In genomic region chr12:57721846-57722608, GRCh38 we compare ENCODE assay signal across 7 cellular contexts. TPM values are rescaled to one million over a fixed set of nuclear protein-coding genes. Genes with fewer than 3 reads are reported as not detected.
A peak's percentile ranks its signal among the peaks of the same experiment; 100 is the strongest.
DNase-seq lines count a peak whose midpoint lies in the region; ATAC-seq and TF ChIP-seq lines count a peak whose summit lies in the region.
"Not testable (repeated sequence)": the region's sequence is repeated elsewhere in the genome, so short reads cannot be mapped to it uniquely, and the experiment has no call there.

No MANE protein-coding gene starts in this region.

- H3K4me1 ChIP-seq in right atrium auricular region: peaks cover 0 to 15% of the 10 kb centered on the region in 2 donors

- H3K4me3 Mint-ChIP-seq in CD4-positive, alpha-beta T cell; activated CD4-positive, alpha-beta T cell treated with anti-CD3 and anti-CD28 coated beads, Interleukin-2, amount 10 ng/mL, durations not matched to agents 24 days and 14 days: not testable (repeated sequence)

- H3K4me1 Mint-ChIP-seq in CD4-positive, alpha-beta T cell (ENCODE audit: low read depth): peaks cover 27% of the 10 kb centered on the region
- not testable (repeated sequence) for H3K4me1 Mint-ChIP-seq in activated CD4-positive, alpha-beta T cell treated with anti-CD3 and anti-CD28 coated beads, Interleukin-2, amount 10 ng/mL, durations not matched to agents 24 days and 14 days

- not testable (repeated sequence) for H3K27me3 Mint-ChIP-seq in CD4-positive, alpha-beta T cell; activated CD4-positive, alpha-beta T cell treated with anti-CD3 and anti-CD28 coated beads, Interleukin-2, amount 10 ng/mL, durations not matched to agents 24 days and 14 days

- TF ChIP-seq CTCF in CD4-positive, alpha-beta T cell (IDR thresholded peaks at IDR 0.05); GM20000 (IDR thresholded peaks at IDR 0.05; ENCODE audit: extremely low read depth, missing control alignments); right atrium auricular region (IDR thresholded peaks at IDR 0.05): not testable (repeated sequence)

- H3K27me3 ChIP-seq in CD4-positive, alpha-beta T cell (ENCODE audit: control insufficient read depth, insufficient read depth, low read length); right atrium auricular region: not testable (repeated sequence)

- peaks cover 68% of the 10 kb centered on the region for H3K36me3 Mint-ChIP-seq in CD4-positive, alpha-beta T cell (ENCODE audit: low read depth)
- H3K36me3 Mint-ChIP-seq in activated CD4-positive, alpha-beta T cell treated with anti-CD3 and anti-CD28 coated beads, Interleukin-2, amount 10 ng/mL, durations not matched to agents 24 days and 14 days (ENCODE audit: low read depth): peaks cover 43% of the 10 kb centered on the region
- peaks cover 6 to 14% of the 10 kb centered on the region in 2 donors for H3K36me3 Mint-ChIP-seq in activated naive CD4-positive, alpha-beta T cell treated with anti-CD3 and anti-CD28 coated beads, Interleukin-2, amount 50 U/mL, for 72 hours

- not testable (repeated sequence) for H3K9me3 Mint-ChIP-seq in CD4-positive, alpha-beta T cell; activated CD4-positive, alpha-beta T cell treated with anti-CD3 and anti-CD28 coated beads, Interleukin-2, amount 10 ng/mL, durations not matched to agents 24 days and 14 days; activated naive CD4-positive, alpha-beta T cell treated with anti-CD3 and anti-CD28 coated beads, Interleukin-2, amount 50 U/mL, for 72 hours

- H3K27ac ChIP-seq in CD4-positive, alpha-beta T cell (ENCODE audit: low read depth, low read length): peak overlapping the region; percentile 21
- H3K27ac ChIP-seq in right atrium auricular region: not testable (repeated sequence)

- CTCF ChIA-PET in CD4-positive, alpha-beta T cell (lab: Charles Lee): not testable (repeated sequence)

- not testable (repeated sequence) for DNase-seq in CD4-positive, alpha-beta T cell; activated CD4-positive, alpha-beta T cell treated with anti-CD3 and anti-CD28 coated beads, Interleukin-2, amount 10 ng/mL, durations not matched to agents 24 days and 14 days; activated naive CD4-positive, alpha-beta T cell treated with anti-CD3 and anti-CD28 coated beads, Interleukin-2, amount 50 U/mL, for 72 hours (ENCODE audit: low spot score in 2 of 2)
- DNase-seq in GM20000 (ENCODE audit: low spot score) (peak; percentile 7), right atrium auricular region (ENCODE audit: low spot score) (peak; percentile 52)
- peak; percentile 14 to 16 for DNase-seq in activated T-cell treated with anti-CD3 and anti-CD28 coated beads, Interleukin-2, amount 50 U/mL, for 48 hours
- peak; percentile 15 for DNase-seq in stimulated activated CD8-positive, alpha-beta memory T cell treated with anti-CD3 and anti-CD28 coated beads, Interleukin-4, amount 100 ng/mL, for 48 hours

- H3K9me3 ChIP-seq in CD4-positive, alpha-beta T cell (ENCODE audit: control insufficient read depth, low read length); right atrium auricular region: not testable (repeated sequence)

- POLR2A ChIA-PET in CD4-positive, alpha-beta T cell (lab: Charles Lee): interaction anchor here (1.3 kb wide), 1 partner anchor 19 kb away, joined by 4 read pairs; no protein-coding TSS in a partner anchor

- not testable (repeated sequence) for H3K27ac Mint-ChIP-seq in CD4-positive, alpha-beta T cell
- peak overlapping the region; percentile 10 for H3K27ac Mint-ChIP-seq in activated CD4-positive, alpha-beta T cell treated with anti-CD3 and anti-CD28 coated beads, Interleukin-2, amount 10 ng/mL, durations not matched to agents 24 days and 14 days
- peak overlapping the region; percentile 29 to 70 for H3K27ac Mint-ChIP-seq in activated naive CD4-positive, alpha-beta T cell treated with anti-CD3 and anti-CD28 coated beads, Interleukin-2, amount 50 U/mL, for 72 hours

- H3K36me3 ChIP-seq in right atrium auricular region: peaks cover 47% of the 10 kb centered on the region

- intact Hi-C loops in CD4-positive, alpha-beta T cell (cut with DNase I, micrococcal nuclease); activated CD4-positive, alpha-beta T cell treated with anti-CD3 and anti-CD28 coated beads, Interleukin-2, amount 10 ng/mL, durations not matched to agents 24 days and 14 days (cut with micrococcal nuclease): not testable (repeated sequence)

- H3K4me3 ChIP-seq in right atrium auricular region: not testable (repeated sequence)

- ATAC-seq in CD4-positive, alpha-beta T cell (ENCODE audit: poor library complexity); activated naive CD4-positive, alpha-beta T cell treated with anti-CD3 and anti-CD28 coated beads, Interleukin-2, amount 50 U/mL, for 72 hours: not testable (repeated sequence)

RNA-seq across cellular contexts. Expression of gene AGAP2, which starts 16.5 kb away (rescaled TPM):
- total RNA-seq in CD4-positive, alpha-beta T cell: 10 to 100 TPM; 21.0 to 21.2 TPM
- 27.1 and 28.2 TPM in 2 replicates for total RNA-seq in activated CD4-positive, alpha-beta T cell treated with anti-CD3 and anti-CD28 coated beads, Interleukin-2, amount 10 ng/mL, durations not matched to agents 24 days and 14 days
- 10 to 100 TPM; 28.9 to 38.4 TPM for total RNA-seq in activated naive CD4-positive, alpha-beta T cell treated with anti-CD3 and anti-CD28 coated beads, Interleukin-2, amount 50 U/mL, for 72 hours
- 1 to 10 TPM in 1 of 2 donors, under 1 TPM in 1; 0.75 to 4.8 TPM for total RNA-seq in right atrium auricular region

RNA-seq across cellular contexts. Expression of gene TSPAN31, which starts 22.8 kb away (rescaled TPM):
- 10 to 100 TPM; 10.3 to 10.7 TPM for total RNA-seq in CD4-positive, alpha-beta T cell
- total RNA-seq in activated CD4-positive, alpha-beta T cell treated with anti-CD3 and anti-CD28 coated beads, Interleukin-2, amount 10 ng/mL, durations not matched to agents 24 days and 14 days: 19.2 and 19.4 TPM in 2 replicates
- total RNA-seq in activated naive CD4-positive, alpha-beta T cell treated with anti-CD3 and anti-CD28 coated beads, Interleukin-2, amount 50 U/mL, for 72 hours: 10 to 100 TPM in 1 of 2 donors, 1 to 10 TPM in 1; 9.7 to 15.1 TPM
- 10 to 100 TPM; 50.3 to 59.6 TPM for total RNA-seq in right atrium auricular region

RNA-seq across cellular contexts. Expression of gene OS9, which starts 28.1 kb away (rescaled TPM):
- 100 to 1,000 TPM; 108 to 112 TPM for total RNA-seq in CD4-positive, alpha-beta T cell
- 84.3 and 92.6 TPM in 2 replicates for total RNA-seq in activated CD4-positive, alpha-beta T cell treated with anti-CD3 and anti-CD28 coated beads, Interleukin-2, amount 10 ng/mL, durations not matched to agents 24 days and 14 days
- 100 to 1,000 TPM in 1 of 2 donors, 10 to 100 TPM in 1; 87.1 to 116 TPM for total RNA-seq in activated naive CD4-positive, alpha-beta T cell treated with anti-CD3 and anti-CD28 coated beads, Interleukin-2, amount 50 U/mL, for 72 hours
- 100 to 1,000 TPM; 161 to 173 TPM for total RNA-seq in right atrium auricular region

RNA-seq across cellular contexts. Expression of gene CDK4, which starts 30.1 kb away (rescaled TPM):
- 10 to 100 TPM in 1 of 2 experiments, 1 to 10 TPM in 1; 8.7 to 10.8 TPM for total RNA-seq in CD4-positive, alpha-beta T cell
- 240 and 248 TPM in 2 replicates for total RNA-seq in activated CD4-positive, alpha-beta T cell treated with anti-CD3 and anti-CD28 coated beads, Interleukin-2, amount 10 ng/mL, durations not matched to agents 24 days and 14 days
- total RNA-seq in activated naive CD4-positive, alpha-beta T cell treated with anti-CD3 and anti-CD28 coated beads, Interleukin-2, amount 50 U/mL, for 72 hours: 100 to 1,000 TPM; 183 to 191 TPM
- total RNA-seq in right atrium auricular region: 10 to 100 TPM; 32.1 to 59.7 TPM

RNA-seq across cellular contexts. Expression of gene MARCHF9, which starts 32.9 kb away (rescaled TPM):
- 10 to 100 TPM; 39.9 to 40.8 TPM for total RNA-seq in CD4-positive, alpha-beta T cell
- 21.6 and 22.7 TPM in 2 replicates for total RNA-seq in activated CD4-positive, alpha-beta T cell treated with anti-CD3 and anti-CD28 coated beads, Interleukin-2, amount 10 ng/mL, durations not matched to agents 24 days and 14 days
- total RNA-seq in activated naive CD4-positive, alpha-beta T cell treated with anti-CD3 and anti-CD28 coated beads, Interleukin-2, amount 50 U/mL, for 72 hours: 10 to 100 TPM; 17.4 to 26.4 TPM
- 10 to 100 TPM in 1 of 2 donors, 1 to 10 TPM in 1; 8.4 to 11.6 TPM for total RNA-seq in right atrium auricular region
